ENCODE assay signal across 1 cellular context in genomic region chr19:11673608-11674041, GRCh38.
TF ChIP-seq lines count a peak whose summit lies in the region.

No MANE protein-coding gene starts in this region.

TF ChIP-seq in H1, 55 proteins besides CTCF, POLR2A, EP300 and RAD21 (continued from another document):
- TF ChIP-seq TAF1 (IDR thresholded peaks at IDR 0.05; ENCODE audit: low read depth, low read length) = no peak
- TF ChIP-seq TEAD4 (IDR thresholded peaks at IDR 0.05; ENCODE audit: low read depth, low read length) = 0 out of 2 replicates have a peak, but pooled peaks have one; percentile 43
- no peak for TF ChIP-seq BCL11A (IDR thresholded peaks at IDR 0.05; ENCODE audit: low read depth in 2 of 2, low read length in 2 of 2)
- TF ChIP-seq TAF7 (optimal IDR thresholded peaks at IDR 0.05; ENCODE audit: borderline replicate concordance, low read depth, low read length) = no peak
- TF ChIP-seq USF2 (IDR thresholded peaks at IDR 0.05; ENCODE audit: low read length) = no peak
- TF ChIP-seq PHF8 (conservative IDR thresholded peaks at IDR 0.05; ENCODE audit: low read depth, low read length) = no peak
